Comparison of ENCODE assay signal across 26 cellular contexts in the genomic region with DNA sequence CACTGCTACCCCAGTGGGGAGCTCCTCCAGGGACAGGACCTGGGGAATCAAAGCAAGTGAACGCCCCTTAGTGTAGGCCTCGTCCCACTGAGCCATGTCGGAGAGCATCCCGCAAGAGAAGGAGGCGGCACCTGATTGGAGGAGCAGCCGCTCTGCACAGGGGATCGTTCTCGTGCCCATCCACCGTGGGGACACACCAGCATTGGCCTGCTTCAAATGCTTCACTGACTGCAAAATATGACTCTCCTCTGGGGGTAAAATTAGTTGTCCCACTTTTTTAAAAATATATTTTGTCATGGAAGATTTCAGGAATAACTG.
"Had no signal": no experiment of that assay in that cellular context is flagged by ENCODE, and none has a peak within 500 bp of the region (broad histone marks: within the 10 kb centered on the region; RNA-seq: fewer than 3 reads in every experiment).

No MANE protein-coding gene starts in this region.

- H3K4me2 ChIP-seq: hepatocyte, smooth muscle cell had no signal

- H3K36me3 ChIP-seq: ovary, right atrium auricular region, right lobe of liver had no signal

- H3K4me1 Mint-ChIP-seq: stimulated activated naive B cell treated with anti-CD40 and anti-IgM and Interleukin-4, amounts not matched to agents 10 μg/mL and 1 μg/mL and 100 μg/mL, for 72 hours had no signal

- H3K79me2 ChIP-seq: hepatocyte had no signal

- H3K27me3 Mint-ChIP-seq: naive thymus-derived CD4-positive, alpha-beta T cell; natural killer cell treated with Interleukin-12 subunit alpha and Interleukin-12 subunit beta and Interleukin-15 and Interleukin-18, amount 100 ng/mL, for 72 hours; progenitor cell of endocrine pancreas had no signal

- ATAC-seq: mucosa of descending colon; natural killer cell treated with Interleukin-12 subunit alpha and Interleukin-12 subunit beta and Interleukin-15 and Interleukin-18, amount 100 ng/mL, for 72 hours; right lobe of liver; stimulated activated naive B cell treated with anti-CD40 and anti-IgM and Interleukin-4, amounts not matched to agents 10 μg/mL and 1 μg/mL and 100 μg/mL, for 72 hours; stimulated activated naive CD8-positive, alpha-beta T cell treated with anti-CD3 and anti-CD28 coated beads, Interleukin-15, Interleukin-2, amounts not matched to agents 100 U/mL and 50 U/mL, for 24 hours had no signal

- DNase-seq: islet precursor cell; left ventricle myocardium inferior; midbrain; mucosa of descending colon; naive thymus-derived CD4-positive, alpha-beta T cell; occipital lobe; ovary; right lobe of liver; stimulated activated CD4-positive, alpha-beta T cell treated with anti-CD3 and anti-CD28 coated beads, Interleukin-12 subunit alpha, Interleukin-12 subunit beta, amount 100 ng/mL, for 4 hours; stimulated activated CD4-positive, alpha-beta T cell treated with anti-CD3 and anti-CD28 coated beads, Interleukin-15, amount 100 ng/mL, for 24 hours; stimulated activated CD4-positive, alpha-beta T cell treated with anti-CD3 and anti-CD28 coated beads, Interleukin-2, amount 100 ng/mL, for 24 hours; stimulated activated CD4-positive, alpha-beta T cell treated with anti-CD3 and anti-CD28 coated beads, Interleukin-4, amount 100 ng/mL, for 1 hour; stimulated activated naive B cell treated with anti-CD40 and anti-IgM and Interleukin-4, amounts not matched to agents 10 μg/mL and 1 μg/mL and 100 μg/mL, for 72 hours; stimulated activated naive CD8-positive, alpha-beta T cell treated with anti-CD3 and anti-CD28 coated beads, Interleukin-15, Interleukin-2, amounts not matched to agents 100 U/mL and 50 U/mL, for 24 hours; stomach; testis; thyroid gland; transverse colon had no signal

- H3K27me3 ChIP-seq: hepatocyte, ovary, right atrium auricular region, right lobe of liver, stomach, testis, thyroid gland, transverse colon, upper lobe of left lung, vagina had no signal

- H3K36me3 Mint-ChIP-seq: memory B cell; natural killer cell treated with Interleukin-12 subunit alpha and Interleukin-12 subunit beta and Interleukin-15 and Interleukin-18, amount 100 ng/mL, for 72 hours had no signal

- H3K4me3 ChIP-seq: hepatocyte, left ventricle myocardium inferior, mucosa of descending colon, ovary, right atrium auricular region, right lobe of liver, smooth muscle cell, stomach, testis, thyroid gland, transverse colon, upper lobe of left lung, vagina had no signal

- H2AFZ ChIP-seq: hepatocyte had no signal

- H3K27ac Mint-ChIP-seq: memory B cell; natural killer cell treated with Interleukin-12 subunit alpha and Interleukin-12 subunit beta and Interleukin-15 and Interleukin-18, amount 100 ng/mL, for 72 hours; stimulated activated naive B cell treated with anti-CD40 and anti-IgM and Interleukin-4, amounts not matched to agents 10 μg/mL and 1 μg/mL and 100 μg/mL, for 72 hours had no signal

- H3K9me3 ChIP-seq: left ventricle myocardium inferior, mucosa of descending colon, ovary, right atrium auricular region, right lobe of liver, stomach, testis, thyroid gland, transverse colon, upper lobe of left lung, vagina had no signal

- H3K4me1 ChIP-seq: testis, thyroid gland, transverse colon, upper lobe of left lung, vagina had no signal

- H3K4me3 Mint-ChIP-seq: memory B cell; naive thymus-derived CD4-positive, alpha-beta T cell; natural killer cell treated with Interleukin-12 subunit alpha and Interleukin-12 subunit beta and Interleukin-15 and Interleukin-18, amount 100 ng/mL, for 72 hours; stimulated activated naive B cell treated with anti-CD40 and anti-IgM and Interleukin-4, amounts not matched to agents 10 μg/mL and 1 μg/mL and 100 μg/mL, for 72 hours had no signal

- H3K27ac ChIP-seq: hepatocyte, left ventricle myocardium inferior, ovary, right atrium auricular region, right lobe of liver, stomach, testis, thyroid gland, transverse colon, upper lobe of left lung, vagina had no signal
